ENCODE assay signal across 35 cellular contexts in the genomic region with DNA sequence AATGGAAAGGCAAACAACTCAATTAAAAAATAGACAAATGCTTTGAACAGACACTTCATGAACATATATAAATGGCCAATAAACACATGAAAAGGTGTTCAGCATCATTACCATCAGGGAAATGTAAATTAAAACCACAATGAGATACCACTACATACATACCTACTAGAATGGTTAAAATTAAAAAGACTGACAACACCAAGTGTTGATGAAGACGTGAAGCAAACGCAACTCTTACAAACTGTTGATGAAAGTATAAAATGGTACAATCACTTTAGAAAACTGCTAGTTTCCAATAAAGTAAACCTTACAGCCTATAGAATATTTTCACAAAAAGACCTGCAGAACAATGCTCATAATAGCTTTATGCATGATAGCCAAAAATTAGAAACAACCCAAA. TPM values are rescaled to one million over a fixed set of nuclear protein-coding genes. Genes with fewer than 3 reads are reported as not detected.
DNase-seq lines count a peak whose midpoint lies in the region; ATAC-seq, FAIRE-seq and TF ChIP-seq lines count a peak whose summit lies in the region.
"Had no signal": no experiment of that assay in that cellular context is flagged by ENCODE, and none has a peak within 500 bp of the region (broad histone marks: within the 10 kb centered on the region; RNA-seq: fewer than 3 reads in every experiment).

No MANE protein-coding gene starts in this region.

- no peak for DNase-seq in activated CD4-positive, alpha-beta T cell treated with anti-CD3 and anti-CD28 coated beads for 36 hours
- no peak for DNase-seq in activated CD4-positive, alpha-beta T cell treated with anti-CD3 and anti-CD28 coated beads for 48 hours
- DNase-seq in K562 (ENCODE audit: extremely low read depth in 1 of 4, low spot score in 3 of 4), result no peak
- DNase-seq in KG1 (lab: John Stamatoyannopoulos, UW), result no peak
- DNase-seq: 8988T; ACHN; AML-193; BE2C; C1 segment of cervical spinal cord; Caco-2; Calu3; CD4-positive, alpha-beta memory T cell; CD4-positive, alpha-beta T cell; CD4-positive, CD25-positive, alpha-beta regulatory T cell; CD8-positive, alpha-beta memory T cell; CD8-positive, alpha-beta T cell; COR-L47; DMS 273 treated with DMSO at 0.1 percent for 48 hours; DMS153; DMS53; DMS79; DMS79 treated with DMSO at 0.1 percent for 48 hours; DND-41; EL had no signal

- POLR2A ChIA-PET in activated CD4-positive, alpha-beta T cell treated with anti-CD3 and anti-CD28 coated beads for 36 hours (lab: Charles Lee), result no interaction called here
- POLR2A ChIA-PET in HEK293 (lab: Yijun Ruan, JAX), result no interaction called here
- POLR2A ChIA-PET in K562 (lab: Yijun Ruan, JAX), result interaction anchor here (2.8 kb wide), 1 partner anchor 10 kb away, joined by 9 read pairs; a partner anchor contains a TSS

- H4K20me1 ChIP-seq in K562 (replicated peaks; ENCODE audit: control insufficient read depth, insufficient read depth, low read length), result no peaks in the 10 kb centered on the region
- H4K20me1 ChIP-seq: BLaER1 had no signal

- no peaks in the 10 kb centered on the region for H3K9me3 ChIP-seq in HEK293 (ENCODE audit: control insufficient read depth, insufficient read depth, low read depth, low read length)
- 0 out of 2 replicates have a peak, but pooled peaks cover 2% of the 10 kb centered on the region for H3K9me3 ChIP-seq in K562 (replicated peaks; ENCODE audit: control insufficient read depth, insufficient read depth, low read depth, low read length)
- H3K9me3 ChIP-seq: A549, BE2C, Caco-2 had no signal

- peaks cover 2% of the 10 kb centered on the region for H3K4me1 Mint-ChIP-seq in activated CD4-positive, alpha-beta T cell treated with anti-CD3 and anti-CD28 coated beads for 36 hours

- peaks cover 50% of the 10 kb centered on the region for H3K36me3 Mint-ChIP-seq in activated CD4-positive, alpha-beta T cell treated with anti-CD3 and anti-CD28 coated beads for 36 hours (ENCODE audit: low read depth)

- TF ChIP-seq RAD21 in K562 (CRISPR knock-in tag; conservative IDR thresholded peaks at IDR 0.05 in 1 of 2, IDR thresholded peaks at IDR 0.05 in 1 of 2), result no peak

- H3K36me3 ChIP-seq in HEK293 (ENCODE audit: control insufficient read depth in 2 of 2, insufficient read depth in 1 of 2, low read length in 2 of 2) (peaks cover 47 to 82% of the 10 kb centered on the region in 2 experiments), K562 (ENCODE audit: control insufficient read depth, insufficient read depth, low read length) (peaks cover 89% of the 10 kb centered on the region)

- 98% methylated on average over 2 of the region's 2 CpGs for WGBS in K562 (ENCODE audit: insufficient coverage, low coverage, missing lambda C conversion rate)

- no peaks in the 10 kb centered on the region for H3K27me3 ChIP-seq in K562 (ENCODE audit: control insufficient read depth in 2 of 2, insufficient read depth in 2 of 2, low read length in 2 of 2)
- H3K27me3 ChIP-seq: BE2C; BLaER1; BLaER1 treated with 17β-estradiol and CSF1 and Interleukin-3, amounts not matched to agents 10 nM and 100 nM had no signal

- CTCF ChIA-PET in activated CD4-positive, alpha-beta T cell treated with anti-CD3 and anti-CD28 coated beads for 36 hours (lab: Charles Lee), result no interaction called here
- CTCF ChIA-PET in HEK293 (lab: Yijun Ruan, JAX), result no interaction called here
- CTCF ChIA-PET in K562 (lab: Yijun Ruan, JAX; ENCODE audit: low intra/inter-chr PET ratio), result no interaction called here

- intact Hi-C loops in activated CD4-positive, alpha-beta T cell treated with anti-CD3 and anti-CD28 coated beads for 36 hours (cut with DNase I, micrococcal nuclease), result no loop called here
- intact Hi-C loops in K562 (cut with micrococcal nuclease), result no loop called here

- no peaks in the 10 kb centered on the region for H3K4me1 ChIP-seq in HEK293 (ENCODE audit: control insufficient read depth, insufficient read depth, low read length)
- no peaks in the 10 kb centered on the region for H3K4me1 ChIP-seq in K562 (replicated peaks in 1 of 2; ENCODE audit: control insufficient read depth in 2 of 2, insufficient read depth in 2 of 2, low read length in 2 of 2)
- H3K4me1 ChIP-seq: A549, BE2C, BLaER1, Caco-2 had no signal

- no peaks in the 10 kb centered on the region for H3K9me1 ChIP-seq in K562 (ENCODE audit: control insufficient read depth, insufficient read depth, low read length)

- no peak for ATAC-seq in activated CD4-positive, alpha-beta T cell treated with anti-CD3 and anti-CD28 coated beads for 36 hours
- no peak for ATAC-seq in K562
- ATAC-seq in GM19467 (IDR thresholded peaks at IDR 0.05; ENCODE audit: unreplicated experiment), result no peak
- ATAC-seq: A549; CD8-positive, alpha-beta T cell had no signal

- H3K27ac Mint-ChIP-seq in activated CD4-positive, alpha-beta T cell treated with anti-CD3 and anti-CD28 coated beads for 36 hours, result peak overlapping the region; percentile 15
- H3K27ac Mint-ChIP-seq: B cell; CD14-positive monocyte; CD4-positive, alpha-beta T cell; CD8-positive, alpha-beta memory T cell; CD8-positive, alpha-beta T cell had no signal

- in situ Hi-C loops in K562 (cut with MboI), result no loop called here

- H3K4me3 ChIP-seq in HEK293 (ENCODE audit: low read depth, low read length) (no peak overlapping the region), K562 (no peak overlapping the region)
- H3K4me3 ChIP-seq: A549; BLaER1; BLaER1 treated with 17β-estradiol and CSF1 and Interleukin-3, amounts not matched to agents 10 nM and 100 nM had no signal

- no TSS peak for BruUV-seq in K562 (replicated peaks; lab: Mats Ljungman, UMichigan)

- no peak overlapping the region for H3K9ac ChIP-seq in K562 (ENCODE audit: insufficient read depth in 1 of 2, low read depth in 2 of 2, low read length in 2 of 2)
- H3K9ac ChIP-seq: BLaER1; BLaER1 treated with 17β-estradiol and CSF1 and Interleukin-3, amounts not matched to agents 10 nM and 100 nM had no signal

- peaks cover 17% of the 10 kb centered on the region; the same call in 2 of the 3 replicates for H3K79me2 ChIP-seq in K562 (ENCODE audit: control insufficient read depth, insufficient read depth, low read length)

- no peaks in the 10 kb centered on the region for H3K27me3 Mint-ChIP-seq in activated CD4-positive, alpha-beta T cell treated with anti-CD3 and anti-CD28 coated beads for 36 hours
- H3K27me3 Mint-ChIP-seq: B cell; CD4-positive, alpha-beta memory T cell; CD4-positive, alpha-beta T cell; CD4-positive, CD25-positive, alpha-beta regulatory T cell; CD8-positive, alpha-beta memory T cell had no signal

- no peak overlapping the region for H3K4me3 Mint-ChIP-seq in activated CD4-positive, alpha-beta T cell treated with anti-CD3 and anti-CD28 coated beads for 36 hours
- H3K4me3 Mint-ChIP-seq: B cell; CD14-positive monocyte; CD4-positive, alpha-beta memory T cell; CD4-positive, alpha-beta T cell; CD4-positive, CD25-positive, alpha-beta regulatory T cell; CD8-positive, alpha-beta memory T cell; CD8-positive, alpha-beta T cell had no signal

- TF ChIP-seq CTCF in HEK293 (tag by site-specific recombination; IDR thresholded peaks at IDR 0.05) (no peak), K562 (IDR thresholded peaks at IDR 0.05 in 2 of 3, conservative IDR thresholded peaks at IDR 0.05 in 1 of 3; ENCODE audit: insufficient read depth in 2 of 3, low read depth in 1 of 3, low read length in 3 of 3) (no peak)

- H3K4me2 ChIP-seq in K562 (ENCODE audit: insufficient read depth, low read length), result no peak overlapping the region
- H3K4me2 ChIP-seq: A549; BLaER1; BLaER1 treated with 17β-estradiol and CSF1 and Interleukin-3, amounts not matched to agents 10 nM and 100 nM had no signal

- no peak for TF ChIP-seq POLR2A in K562 (conservative IDR thresholded peaks at IDR 0.05)

- no peaks in the 10 kb centered on the region for H3K9me3 Mint-ChIP-seq in activated CD4-positive, alpha-beta T cell treated with anti-CD3 and anti-CD28 coated beads for 36 hours (ENCODE audit: low read depth)
- H3K9me3 Mint-ChIP-seq: CD4-positive, alpha-beta memory T cell; CD4-positive, alpha-beta T cell; CD8-positive, alpha-beta T cell had no signal

- no peak for FAIRE-seq in K562 (lab: Jason Lieb, UNC)
- FAIRE-seq: A204.1, A549, D721Med had no signal

- no peak overlapping the region for H2AFZ ChIP-seq in K562 (ENCODE audit: low read depth, low read length)

- H3K27ac ChIP-seq in HEK293 (ENCODE audit: extremely low read depth, low read depth, low read length) (no peak overlapping the region), K562 (ENCODE audit: extremely low read depth, low read depth, low read length) (no peak overlapping the region)
- H3K27ac ChIP-seq: 22Rv1; A549; BLaER1; BLaER1 treated with 17β-estradiol and CSF1 and Interleukin-3, amounts not matched to agents 10 nM and 100 nM; C4-2B had no signal

- TF ChIP-seq EP300 in K562 (IDR thresholded peaks at IDR 0.05; ENCODE audit: low read length), result no peak

RNA-seq across cellular contexts. Expression of a gene that starts 10.1 kb away (rescaled TPM):
- 10 to 100 TPM; 37.3 to 41.8 TPM for total RNA-seq in activated CD4-positive, alpha-beta T cell treated with anti-CD3 and anti-CD28 coated beads for 36 hours
- 135 and 205 TPM in 2 replicates for total RNA-seq in K562 (2011; cell fraction: chromatin; rRNA removed; ENCODE audit: low replicate concordance)
- total RNA-seq in K562 (2011; cell fraction: nucleolus; rRNA removed), result 72.0 and 79.1 TPM in 2 replicates
- total RNA-seq in K562 (2011; cell fraction: nucleoplasm; rRNA removed), result 103 and 112 TPM in 2 replicates
- total RNA-seq in K562 (2014; rRNA removed) (94.5 and 101 TPM in 2 replicates), K562 (2014; rRNA removed; fragmentation: Illumina TruSeq; extraction: Trizol) (184 and 199 TPM in 2 replicates), K562 (2015; rRNA removed; fragmentation: Illumina TruSeq; extraction: Trizol) (141 and 149 TPM in 2 replicates), K562 (2021) (124 and 127 TPM in 2 replicates)
- polyA plus RNA-seq in K562 (2011; rRNA removed) (119 and 161 TPM in 2 replicates), K562 (2014; fragmentation: Illumina TruSeq; extraction: Trizol) (128 and 148 TPM in 2 replicates), K562 (2014; fragmentation: Nextera tagmentation; extraction: Ambion mirVana) (100 to 1,000 TPM; 393 to 523 TPM), K562 (2014; rRNA removed) (118 and 121 TPM in 2 replicates)
- 52.0 and 80.5 TPM in 2 replicates for polyA plus RNA-seq in K562 (2011; cell fraction: cytosol; rRNA removed)
- polyA plus RNA-seq in K562 (2011; cell fraction: nucleus; rRNA removed), result 26.0 and 39.6 TPM in 2 replicates
- polyA plus RNA-seq in K562 (2012), result 57.6 and 118 TPM in 2 replicates
- polyA minus RNA-seq in K562 (2011; rRNA and poly(A)+ RNA removed), result 217 and 243 TPM in 2 replicates
- polyA minus RNA-seq in K562 (2011; cell fraction: cytosol; rRNA and poly(A)+ RNA removed), result 41.9 and 56.7 TPM in 2 replicates
- 64.4 and 88.5 TPM in 2 replicates for polyA minus RNA-seq in K562 (2011; cell fraction: nucleus; rRNA and poly(A)+ RNA removed)

RNA-seq across cellular contexts. Expression of a gene that starts 34.9 kb away (rescaled TPM):
- total RNA-seq in activated CD4-positive, alpha-beta T cell treated with anti-CD3 and anti-CD28 coated beads for 36 hours, result 10 to 100 TPM; 18.9 to 22.3 TPM
- total RNA-seq in K562 (2011; cell fraction: chromatin; rRNA removed; ENCODE audit: low replicate concordance), result 71.0 and 140 TPM in 2 replicates
- total RNA-seq in K562 (2011; cell fraction: nucleolus; rRNA removed), result 70.4 and 73.5 TPM in 2 replicates
- total RNA-seq in K562 (2011; cell fraction: nucleoplasm; rRNA removed), result 74.3 and 95.3 TPM in 2 replicates
- total RNA-seq in K562 (2014; rRNA removed) (18.9 and 24.5 TPM in 2 replicates), K562 (2014; rRNA removed; fragmentation: Illumina TruSeq; extraction: Trizol) (12.4 and 15.0 TPM in 2 replicates), K562 (2015; rRNA removed; fragmentation: Illumina TruSeq; extraction: Trizol) (15.3 and 16.9 TPM in 2 replicates), K562 (2021) (50.7 and 50.8 TPM in 2 replicates)
- polyA plus RNA-seq in K562 (2011; rRNA removed) (37.8 and 45.2 TPM in 2 replicates), K562 (2014; fragmentation: Illumina TruSeq; extraction: Trizol) (42.2 and 43.9 TPM in 2 replicates), K562 (2014; fragmentation: Nextera tagmentation; extraction: Ambion mirVana) (1 to 10 TPM; 6.3 to 9.8 TPM), K562 (2014; rRNA removed) (32.4 and 42.2 TPM in 2 replicates)
- 50.2 and 64.7 TPM in 2 replicates for polyA plus RNA-seq in K562 (2011; cell fraction: cytosol; rRNA removed)
- polyA plus RNA-seq in K562 (2011; cell fraction: nucleus; rRNA removed), result 125 TPM in 2 replicates
- polyA plus RNA-seq in K562 (2012), result 41.1 and 54.2 TPM in 2 replicates
- polyA minus RNA-seq in K562 (2011; rRNA and poly(A)+ RNA removed), result 50.3 and 71.9 TPM in 2 replicates
- polyA minus RNA-seq in K562 (2011; cell fraction: cytosol; rRNA and poly(A)+ RNA removed), result 28.9 and 35.3 TPM in 2 replicates
- 21.5 and 27.9 TPM in 2 replicates for polyA minus RNA-seq in K562 (2011; cell fraction: nucleus; rRNA and poly(A)+ RNA removed)

RNA-seq across cellular contexts. Expression of a gene that starts 35.8 kb away (rescaled TPM):
- 100 to 1,000 TPM; 123 to 134 TPM for total RNA-seq in activated CD4-positive, alpha-beta T cell treated with anti-CD3 and anti-CD28 coated beads for 36 hours
- 626 and 1,262 TPM in 2 replicates for total RNA-seq in K562 (2011; cell fraction: chromatin; rRNA removed; ENCODE audit: low replicate concordance)
- total RNA-seq in K562 (2011; cell fraction: nucleolus; rRNA removed), result 1,054 and 1,087 TPM in 2 replicates
- total RNA-seq in K562 (2011; cell fraction: nucleoplasm; rRNA removed), result 885 and 908 TPM in 2 replicates
- total RNA-seq in K562 (2014; rRNA removed), result 781 and 785 TPM in 2 replicates
- 415 and 533 TPM in 2 replicates for total RNA-seq in K562 (2014; rRNA removed; fragmentation: Illumina TruSeq; extraction: Trizol)
- 534 and 555 TPM in 2 replicates for total RNA-seq in K562 (2015; rRNA removed; fragmentation: Illumina TruSeq; extraction: Trizol)
- 636 and 644 TPM in 2 replicates for total RNA-seq in K562 (2021)
- 1,018 and 1,100 TPM in 2 replicates for polyA plus RNA-seq in K562 (2011; rRNA removed)
- 1,522 and 2,076 TPM in 2 replicates for polyA plus RNA-seq in K562 (2011; cell fraction: cytosol; rRNA removed)
- 2,252 and 2,347 TPM in 2 replicates for polyA plus RNA-seq in K562 (2011; cell fraction: nucleus; rRNA removed)
- polyA plus RNA-seq in K562 (2012), result 601 and 622 TPM in 2 replicates
- polyA plus RNA-seq in K562 (2014; fragmentation: Illumina TruSeq; extraction: Trizol), result 977 and 1,110 TPM in 2 replicates
- 1,000 to 10,000 TPM; 2,545 to 2,933 TPM for polyA plus RNA-seq in K562 (2014; fragmentation: Nextera tagmentation; extraction: Ambion mirVana)
- polyA plus RNA-seq in K562 (2014; rRNA removed), result 1,156 and 1,201 TPM in 2 replicates
- 505 and 658 TPM in 2 replicates for polyA minus RNA-seq in K562 (2011; rRNA and poly(A)+ RNA removed)
- 286 and 319 TPM in 2 replicates for polyA minus RNA-seq in K562 (2011; cell fraction: cytosol; rRNA and poly(A)+ RNA removed)
- 356 and 526 TPM in 2 replicates for polyA minus RNA-seq in K562 (2011; cell fraction: nucleus; rRNA and poly(A)+ RNA removed)
